27 cellular contexts compared by ENCODE assay signal in genomic region chr3:8802256-8802655, GRCh38. TPM values are rescaled to one million over a fixed set of nuclear protein-coding genes. Genes with fewer than 3 reads are reported as not detected.
"Had no signal": no experiment of that assay in that cellular context is flagged by ENCODE, and none has a peak within 500 bp of the region (broad histone marks: within the 10 kb centered on the region; RNA-seq: fewer than 3 reads in every experiment).

No MANE protein-coding gene starts in this region.

- H3K4me3 Mint-ChIP-seq: naive thymus-derived CD8-positive, alpha-beta T cell; nephron; neural crest cell; stimulated activated naive B cell treated with anti-CD40 and anti-IgM and Interleukin-4, amounts not matched to agents 10 μg/mL and 1 μg/mL and 100 μg/mL, for 72 hours; stimulated activated naive CD8-positive, alpha-beta T cell treated with anti-CD3 and anti-CD28 coated beads, Interleukin-15, Interleukin-2, amounts not matched to agents 100 ng/mL and 50 ng/mL, for 24 hours had no signal

- H3K27ac Mint-ChIP-seq: naive thymus-derived CD8-positive, alpha-beta T cell; nephron; stimulated activated naive B cell treated with anti-CD40 and anti-IgM and Interleukin-4, amounts not matched to agents 10 μg/mL and 1 μg/mL and 100 μg/mL, for 72 hours; stimulated activated naive CD8-positive, alpha-beta T cell treated with anti-CD3 and anti-CD28 coated beads, Interleukin-15, Interleukin-2, amounts not matched to agents 100 ng/mL and 50 ng/mL, for 24 hours had no signal

- H3K27me3 Mint-ChIP-seq: stimulated activated naive B cell treated with anti-CD40 and anti-IgM and Interleukin-4, amounts not matched to agents 10 μg/mL and 1 μg/mL and 100 μg/mL, for 72 hours; stimulated activated naive CD8-positive, alpha-beta T cell treated with anti-CD3 and anti-CD28 coated beads, Interleukin-15, Interleukin-2, amounts not matched to agents 100 ng/mL and 50 ng/mL, for 24 hours had no signal

- H3K27ac ChIP-seq: lower lobe of right lung, pancreas, prostate gland, skin epidermis, suprapubic skin, thoracic aorta, tibial artery, upper lobe of right lung had no signal

- H3K4me1 ChIP-seq: lower lobe of right lung, pancreas, prostate gland, suprapubic skin, tibial artery, upper lobe of right lung had no signal

- DNase-seq: hippocampal formation; kidney; lower lobe of right lung; mammary epithelial cell; mesenchymal stem cell; naive thymus-derived CD8-positive, alpha-beta T cell; nucleus accumbens; pancreas; posterior cingulate gyrus; retina; right cardiac atrium; stimulated activated CD4-positive, alpha-beta T cell treated with anti-CD3 and anti-CD28 coated beads, Interleukin-12 subunit alpha, Interleukin-12 subunit beta, amount 100 ng/mL, for 4 hours; stimulated activated CD4-positive, alpha-beta T cell treated with anti-CD3 and anti-CD28 coated beads, Interleukin-15, amount 100 ng/mL, for 24 hours; stimulated activated CD4-positive, alpha-beta T cell treated with anti-CD3 and anti-CD28 coated beads, Interleukin-2, amount 100 ng/mL, for 24 hours; stimulated activated CD4-positive, alpha-beta T cell treated with anti-CD3 and anti-CD28 coated beads, Interleukin-4, amount 100 ng/mL, for 1 hour; stimulated activated naive B cell treated with anti-CD40 and anti-IgM and Interleukin-4, amounts not matched to agents 10 μg/mL and 1 μg/mL and 100 μg/mL, for 72 hours; tibial artery; trophoblast cell; upper lobe of right lung had no signal

- H3K27me3 ChIP-seq: pancreas, suprapubic skin, tibial artery, upper lobe of right lung had no signal

- H3K4me1 Mint-ChIP-seq: naive thymus-derived CD8-positive, alpha-beta T cell; nephron; neural crest cell; stimulated activated naive B cell treated with anti-CD40 and anti-IgM and Interleukin-4, amounts not matched to agents 10 μg/mL and 1 μg/mL and 100 μg/mL, for 72 hours had no signal

- ATAC-seq: lower lobe of right lung; naive thymus-derived CD8-positive, alpha-beta T cell; pancreas; right cardiac atrium; sciatic nerve; stimulated activated naive B cell treated with anti-CD40 and anti-IgM and Interleukin-4, amounts not matched to agents 10 μg/mL and 1 μg/mL and 100 μg/mL, for 72 hours; upper lobe of right lung had no signal

RNA-seq across cellular contexts. Expression of gene OXTR, which starts 32.8 kb away (rescaled TPM):
- polyA plus RNA-seq: naive thymus-derived CD8-positive, alpha-beta T cell had no signal
